10 cellular contexts compared by ENCODE assay signal in genomic region chr5:115549154-115549553, GRCh38. TPM values are rescaled to one million over a fixed set of nuclear protein-coding genes. Genes with fewer than 3 reads are reported as not detected.
A peak's percentile ranks its signal among the peaks of the same experiment; 100 is the strongest.
DNase-seq lines count a peak whose midpoint lies in the region; FAIRE-seq and TF ChIP-seq lines count a peak whose summit lies in the region.
"Had no signal": no experiment of that assay in that cellular context is flagged by ENCODE, and none has a peak within 500 bp of the region (broad histone marks: within the 10 kb centered on the region; RNA-seq: fewer than 3 reads in every experiment).

No MANE protein-coding gene starts in this region.

- H3K27me3 ChIP-seq in vagina: no peaks in the 10 kb centered on the region
- H3K27me3 ChIP-seq: right atrium auricular region had no signal

- no peak overlapping the region for H3K27ac ChIP-seq in vagina
- H3K27ac ChIP-seq: right atrium auricular region had no signal

- no peaks in the 10 kb centered on the region for H3K36me3 ChIP-seq in vagina
- H3K36me3 ChIP-seq: right atrium auricular region had no signal

- peaks cover 6% of the 10 kb centered on the region for H3K9me3 Mint-ChIP-seq in endothelial cell (ENCODE audit: unreplicated experiment)

- peaks cover 5% of the 10 kb centered on the region for H3K36me3 Mint-ChIP-seq in endothelial cell (ENCODE audit: low read depth, unreplicated experiment)

- H3K27ac Mint-ChIP-seq in endothelial cell (ENCODE audit: unreplicated experiment): no peak overlapping the region
- H3K27ac Mint-ChIP-seq: T-helper 1 cell treated with Interleukin-12 subunit alpha and Interleukin-12 subunit beta and Interleukin-4 antibody, amounts not matched to agents 30 μg/mL and 1 μg/mL, for 36 hours had no signal

- no peaks in the 10 kb centered on the region for H3K9me3 ChIP-seq in vagina

- H3K4me3 ChIP-seq in vagina: no peak overlapping the region
- H3K4me3 ChIP-seq: right atrium auricular region had no signal

- intact Hi-C loops in vagina (cut with DNase I): no loop called here

- TF ChIP-seq POLR2A in GM12891 (IDR thresholded peaks at IDR 0.05; ENCODE audit: low read depth, low read length) (no peak), vagina (IDR thresholded peaks at IDR 0.05) (no peak)

- in situ Hi-C loops in ACHN (cut with HindIII; ENCODE audit: low pct_ligation_motif_present, low pct_unique_long_range_greater_than_20kb, low sequenced_read_pairs): no loop called here

- no peak overlapping the region for H3K4me3 Mint-ChIP-seq in endothelial cell (ENCODE audit: unreplicated experiment)
- H3K4me3 Mint-ChIP-seq: T-helper 1 cell treated with Interleukin-12 subunit alpha and Interleukin-12 subunit beta and Interleukin-4 antibody, amounts not matched to agents 30 μg/mL and 1 μg/mL, for 36 hours had no signal

- no peaks in the 10 kb centered on the region for H3K4me1 ChIP-seq in vagina
- H3K4me1 ChIP-seq: right atrium auricular region had no signal

- H3K27me3 Mint-ChIP-seq in endothelial cell (ENCODE audit: unreplicated experiment): peaks cover 8% of the 10 kb centered on the region

- TF ChIP-seq CTCF in endothelial cell (IDR thresholded peaks at IDR 0.05; ENCODE audit: unreplicated experiment) (peak; percentile 12), vagina (IDR thresholded peaks at IDR 0.05) (no peak)

- FAIRE-seq in GM12891 (lab: Jason Lieb, UNC) (peak; percentile 73), urothelium cell line (lab: Jason Lieb, UNC) (no peak)

- H3K4me1 Mint-ChIP-seq in endothelial cell (ENCODE audit: unreplicated experiment): peaks cover 7% of the 10 kb centered on the region

- DNase-seq in ACHN: peak; percentile 17
- no peak for DNase-seq in GM12891 (ENCODE audit: insufficient read length, low spot score)
- DNase-seq in NCI-H146 treated with DMSO at 0.1 percent for 48 hours (lab: John Stamatoyannopoulos, UW; ENCODE audit: unreplicated experiment): peak; percentile 34
- DNase-seq in endothelial cell (ENCODE audit: low spot score): peak; percentile 34
- no peak for DNase-seq in HuH-7.5 (ENCODE audit: low spot score)
- DNase-seq in AML-193 (lab: John Stamatoyannopoulos, UW): no peak
- no peak for DNase-seq in urothelium cell line (ENCODE audit: low spot score)
- no peak for DNase-seq in vagina (ENCODE audit: extremely low spot score in 2 of 2)

TF ChIP-seq in GM12891, 5 proteins besides CTCF, POLR2A, EP300 and RAD21:
- TF ChIP-seq SPI1 (IDR thresholded peaks at IDR 0.05; ENCODE audit: low read depth, low read length) (peak; percentile 35), POU2F2 (IDR thresholded peaks at IDR 0.05; ENCODE audit: low read depth, low read length) (no peak)
TF ChIP-seq in GM12891: peak in this region for 1.

RNA-seq across cellular contexts. Expression of gene FEM1C, which starts 4.6 kb away (rescaled TPM):
- 6.6 TPM for polyA plus RNA-seq in GM12891 (2012; ENCODE audit: low read depth, missing spikeins)
- total RNA-seq in endothelial cell (ENCODE audit: unreplicated experiment) (16.8 TPM), vagina (16.5 TPM)

RNA-seq across cellular contexts. Expression of gene TICAM2, which starts 53.1 kb away (rescaled TPM):
- 4.2 TPM for polyA plus RNA-seq in GM12891 (2012; ENCODE audit: low read depth, missing spikeins)
- total RNA-seq in endothelial cell (ENCODE audit: unreplicated experiment) (1.9 TPM), vagina (0.98 TPM)

Comparison
In these comparisons a context has a peak if more than half of its experiments do, and no peak if none do; other contexts are left out.
1. DNase-seq: peak in ACHN (single experiment), NCI-H146 treated with DMSO at 0.1 percent for 48 hours (single experiment) and endothelial cell (single experiment); none in GM12891 (single experiment), HuH-7.5 (single experiment), AML-193 (0 of 2), urothelium cell line (single experiment) and vagina (0 of 2).